Comparison of ENCODE assay signal across 1 cellular context in the genomic region with DNA sequence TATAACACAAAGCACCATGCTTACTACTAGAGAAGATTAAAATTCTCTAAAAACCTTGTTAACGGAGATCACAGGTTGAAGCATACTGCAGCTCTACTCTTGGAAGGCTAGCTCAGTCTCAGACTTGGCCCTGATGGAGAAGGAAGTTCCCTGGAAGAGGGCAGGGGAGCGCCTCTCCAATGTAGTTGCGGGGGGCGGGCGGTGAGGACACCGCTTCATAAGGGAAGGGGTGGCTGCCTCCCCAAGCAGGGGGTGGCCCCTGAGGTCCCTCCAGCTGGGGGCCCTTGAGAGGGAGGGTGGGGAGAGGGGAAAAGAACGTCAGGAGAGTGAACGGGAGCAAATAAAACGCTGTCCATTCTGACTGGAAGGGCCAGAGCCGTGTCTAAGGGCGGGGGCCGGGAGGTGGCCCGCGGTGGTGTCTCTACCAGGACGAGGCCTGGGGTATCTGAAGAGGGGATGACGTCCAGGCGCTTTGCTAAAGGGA.
TF ChIP-seq lines count a peak whose summit lies in the region.

No MANE protein-coding gene starts in this region.

TF ChIP-seq in HEK293, 187 proteins besides CTCF, POLR2A, EP300 and RAD21 (continued from another document and continues in another):
- TF ChIP-seq, protein P1, sequence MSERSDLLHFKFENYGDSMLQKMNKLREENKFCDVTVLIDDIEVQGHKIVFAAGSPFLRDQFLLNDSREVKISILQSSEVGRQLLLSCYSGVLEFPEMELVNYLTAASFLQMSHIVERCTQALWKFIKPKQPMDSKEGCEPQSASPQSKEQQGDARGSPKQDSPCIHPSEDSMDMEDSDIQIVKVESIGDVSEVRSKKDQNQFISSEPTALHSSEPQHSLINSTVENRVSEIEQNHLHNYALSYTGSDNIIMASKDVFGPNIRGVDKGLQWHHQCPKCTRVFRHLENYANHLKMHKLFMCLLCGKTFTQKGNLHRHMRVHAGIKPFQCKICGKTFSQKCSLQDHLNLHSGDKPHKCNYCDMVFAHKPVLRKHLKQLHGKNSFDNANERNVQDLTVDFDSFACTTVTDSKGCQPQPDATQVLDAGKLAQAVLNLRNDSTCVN (tag by site-specific recombination; optimal IDR thresholded peaks at IDR 0.05): no peak
- no peak for TF ChIP-seq ZNF394 (tag by site-specific recombination; IDR thresholded peaks at IDR 0.05; ENCODE audit: borderline replicate concordance)
- no peak for TF ChIP-seq ZNF112 (tag by site-specific recombination; IDR thresholded peaks at IDR 0.05)
- TF ChIP-seq ZNF521 (tag by site-specific recombination; IDR thresholded peaks at IDR 0.05): no peak
- TF ChIP-seq ZNF157 (tag by site-specific recombination; IDR thresholded peaks at IDR 0.05): no peak
- no peak for TF ChIP-seq ZNF311 (tag by site-specific recombination; IDR thresholded peaks at IDR 0.05; ENCODE audit: borderline replicate concordance)
- TF ChIP-seq, protein P2, sequence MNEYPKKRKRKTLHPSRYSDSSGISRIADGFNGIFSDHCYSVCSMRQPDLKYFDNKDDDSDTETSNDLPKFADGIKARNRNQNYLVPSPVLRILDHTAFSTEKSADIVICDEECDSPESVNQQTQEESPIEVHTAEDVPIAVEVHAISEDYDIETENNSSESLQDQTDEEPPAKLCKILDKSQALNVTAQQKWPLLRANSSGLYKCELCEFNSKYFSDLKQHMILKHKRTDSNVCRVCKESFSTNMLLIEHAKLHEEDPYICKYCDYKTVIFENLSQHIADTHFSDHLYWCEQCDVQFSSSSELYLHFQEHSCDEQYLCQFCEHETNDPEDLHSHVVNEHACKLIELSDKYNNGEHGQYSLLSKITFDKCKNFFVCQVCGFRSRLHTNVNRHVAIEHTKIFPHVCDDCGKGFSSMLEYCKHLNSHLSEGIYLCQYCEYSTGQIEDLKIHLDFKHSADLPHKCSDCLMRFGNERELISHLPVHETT (tag by site-specific recombination; IDR thresholded peaks at IDR 0.05): no peak
- no peak for TF ChIP-seq ZNF404 (tag by site-specific recombination; IDR thresholded peaks at IDR 0.05)
- TF ChIP-seq ZNF560 (tag by site-specific recombination; IDR thresholded peaks at IDR 0.05; ENCODE audit: borderline replicate concordance): no peak
- TF ChIP-seq ZNF10 (tag by site-specific recombination; IDR thresholded peaks at IDR 0.05): no peak
- no peak for TF ChIP-seq ZFP41 (tag by site-specific recombination; IDR thresholded peaks at IDR 0.05; ENCODE audit: borderline replicate concordance)
- no peak for TF ChIP-seq ZBTB8A (tag by site-specific recombination; IDR thresholded peaks at IDR 0.05)
- TF ChIP-seq, protein P3, sequence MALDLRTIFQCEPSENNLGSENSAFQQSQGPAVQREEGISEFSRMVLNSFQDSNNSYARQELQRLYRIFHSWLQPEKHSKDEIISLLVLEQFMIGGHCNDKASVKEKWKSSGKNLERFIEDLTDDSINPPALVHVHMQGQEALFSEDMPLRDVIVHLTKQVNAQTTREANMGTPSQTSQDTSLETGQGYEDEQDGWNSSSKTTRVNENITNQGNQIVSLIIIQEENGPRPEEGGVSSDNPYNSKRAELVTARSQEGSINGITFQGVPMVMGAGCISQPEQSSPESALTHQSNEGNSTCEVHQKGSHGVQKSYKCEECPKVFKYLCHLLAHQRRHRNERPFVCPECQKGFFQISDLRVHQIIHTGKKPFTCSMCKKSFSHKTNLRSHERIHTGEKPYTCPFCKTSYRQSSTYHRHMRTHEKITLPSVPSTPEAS (tag by site-specific recombination; IDR thresholded peaks at IDR 0.05): no peak
- TF ChIP-seq KLF10 (tag by site-specific recombination; IDR thresholded peaks at IDR 0.05): no peak
- 0 out of 2 replicates have a peak, but pooled peaks have one; percentile 1 for TF ChIP-seq WT1 (tag by site-specific recombination; IDR thresholded peaks at IDR 0.05)
- TF ChIP-seq ZNF701 (tag by site-specific recombination; IDR thresholded peaks at IDR 0.05): no peak
- no peak for TF ChIP-seq MZF1 (tag by site-specific recombination; IDR thresholded peaks at IDR 0.05; ENCODE audit: borderline replicate concordance)
- TF ChIP-seq, protein P4, sequence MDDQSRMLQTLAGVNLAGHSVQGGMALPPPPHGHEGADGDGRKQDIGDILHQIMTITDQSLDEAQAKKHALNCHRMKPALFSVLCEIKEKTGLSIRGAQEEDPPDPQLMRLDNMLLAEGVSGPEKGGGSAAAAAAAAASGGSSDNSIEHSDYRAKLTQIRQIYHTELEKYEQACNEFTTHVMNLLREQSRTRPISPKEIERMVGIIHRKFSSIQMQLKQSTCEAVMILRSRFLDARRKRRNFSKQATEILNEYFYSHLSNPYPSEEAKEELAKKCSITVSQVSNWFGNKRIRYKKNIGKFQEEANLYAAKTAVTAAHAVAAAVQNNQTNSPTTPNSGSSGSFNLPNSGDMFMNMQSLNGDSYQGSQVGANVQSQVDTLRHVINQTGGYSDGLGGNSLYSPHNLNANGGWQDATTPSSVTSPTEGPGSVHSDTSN (CRISPR knock-in tag; IDR thresholded peaks at IDR 0.05): no peak
- TF ChIP-seq PRDM1 (tag by site-specific recombination; IDR thresholded peaks at IDR 0.05): no peak
- no peak for TF ChIP-seq ZBTB7A (tag by site-specific recombination; IDR thresholded peaks at IDR 0.05; ENCODE audit: low read depth)
- TF ChIP-seq, protein P5, sequence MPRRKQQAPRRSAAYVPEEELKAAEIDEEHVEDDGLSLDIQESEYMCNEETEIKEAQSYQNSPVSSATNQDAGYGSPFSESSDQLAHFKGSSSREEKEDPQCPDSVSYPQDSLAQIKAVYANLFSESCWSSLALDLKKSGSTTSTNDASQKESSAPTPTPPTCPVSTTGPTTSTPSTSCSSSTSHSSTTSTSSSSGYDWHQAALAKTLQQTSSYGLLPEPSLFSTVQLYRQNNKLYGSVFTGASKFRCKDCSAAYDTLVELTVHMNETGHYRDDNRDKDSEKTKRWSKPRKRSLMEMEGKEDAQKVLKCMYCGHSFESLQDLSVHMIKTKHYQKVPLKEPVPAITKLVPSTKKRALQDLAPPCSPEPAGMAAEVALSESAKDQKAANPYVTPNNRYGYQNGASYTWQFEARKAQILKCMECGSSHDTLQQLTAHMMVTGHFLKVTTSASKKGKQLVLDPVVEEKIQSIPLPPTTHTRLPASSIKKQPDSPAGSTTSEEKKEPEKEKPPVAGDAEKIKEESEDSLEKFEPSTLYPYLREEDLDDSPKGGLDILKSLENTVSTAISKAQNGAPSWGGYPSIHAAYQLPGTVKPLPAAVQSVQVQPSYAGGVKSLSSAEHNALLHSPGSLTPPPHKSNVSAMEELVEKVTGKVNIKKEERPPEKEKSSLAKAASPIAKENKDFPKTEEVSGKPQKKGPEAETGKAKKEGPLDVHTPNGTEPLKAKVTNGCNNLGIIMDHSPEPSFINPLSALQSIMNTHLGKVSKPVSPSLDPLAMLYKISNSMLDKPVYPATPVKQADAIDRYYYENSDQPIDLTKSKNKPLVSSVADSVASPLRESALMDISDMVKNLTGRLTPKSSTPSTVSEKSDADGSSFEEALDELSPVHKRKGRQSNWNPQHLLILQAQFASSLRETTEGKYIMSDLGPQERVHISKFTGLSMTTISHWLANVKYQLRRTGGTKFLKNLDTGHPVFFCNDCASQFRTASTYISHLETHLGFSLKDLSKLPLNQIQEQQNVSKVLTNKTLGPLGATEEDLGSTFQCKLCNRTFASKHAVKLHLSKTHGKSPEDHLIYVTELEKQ (tag by site-specific recombination; IDR thresholded peaks at IDR 0.05; ENCODE audit: borderline replicate concordance): no peak
- no peak for TF ChIP-seq FEZF1 (tag by site-specific recombination; IDR thresholded peaks at IDR 0.05)
- TF ChIP-seq MYNN (tag by site-specific recombination; IDR thresholded peaks at IDR 0.05; ENCODE audit: borderline replicate concordance): no peak
- peak; percentile 63; the same call in 1 of the 2 replicates for TF ChIP-seq IKZF3 (tag by site-specific recombination; IDR thresholded peaks at IDR 0.05)
- no peak for TF ChIP-seq ZNF530 (tag by site-specific recombination; IDR thresholded peaks at IDR 0.05; ENCODE audit: low read depth)
- TF ChIP-seq ZNF423 (tag by site-specific recombination; IDR thresholded peaks at IDR 0.05): no peak
- TF ChIP-seq ZNF433 (tag by site-specific recombination; IDR thresholded peaks at IDR 0.05; ENCODE audit: low read depth): no peak
- TF ChIP-seq HOXD13 (CRISPR knock-in tag; IDR thresholded peaks at IDR 0.05; ENCODE audit: borderline replicate concordance): no peak
- peak; percentile 87 for TF ChIP-seq GLIS2 (tag by site-specific recombination; IDR thresholded peaks at IDR 0.05)
- no peak for TF ChIP-seq OSR2 (tag by site-specific recombination; IDR thresholded peaks at IDR 0.05)
- TF ChIP-seq ZNF658 (tag by site-specific recombination; IDR thresholded peaks at IDR 0.05): no peak
- no peak for TF ChIP-seq ZNF571 (tag by site-specific recombination; IDR thresholded peaks at IDR 0.05)
- no peak for TF ChIP-seq ZNF660 (tag by site-specific recombination; IDR thresholded peaks at IDR 0.05)
- TF ChIP-seq ZNF555 (tag by site-specific recombination; conservative IDR thresholded peaks at IDR 0.05): no peak
- no peak for TF ChIP-seq ZNF610 (tag by site-specific recombination; IDR thresholded peaks at IDR 0.05; ENCODE audit: borderline replicate concordance)
- no peak for TF ChIP-seq ZFP69B (tag by site-specific recombination; IDR thresholded peaks at IDR 0.05)
- no peak for TF ChIP-seq SALL2 (tag by site-specific recombination; IDR thresholded peaks at IDR 0.05; ENCODE audit: borderline replicate concordance)
- no peak for TF ChIP-seq MEIS1 (CRISPR knock-in tag; IDR thresholded peaks at IDR 0.05; ENCODE audit: borderline replicate concordance)
- no peak for TF ChIP-seq TRIM28 (IDR thresholded peaks at IDR 0.05; ENCODE audit: borderline replicate concordance, low read length)
- no peak for TF ChIP-seq ZNF2 (tag by site-specific recombination; IDR thresholded peaks at IDR 0.05)
- TF ChIP-seq ZNF548 (tag by site-specific recombination; IDR thresholded peaks at IDR 0.05): no peak
- TF ChIP-seq ZBTB20 (tag by site-specific recombination; IDR thresholded peaks at IDR 0.05): peak; percentile 56
- TF ChIP-seq, protein P6, sequence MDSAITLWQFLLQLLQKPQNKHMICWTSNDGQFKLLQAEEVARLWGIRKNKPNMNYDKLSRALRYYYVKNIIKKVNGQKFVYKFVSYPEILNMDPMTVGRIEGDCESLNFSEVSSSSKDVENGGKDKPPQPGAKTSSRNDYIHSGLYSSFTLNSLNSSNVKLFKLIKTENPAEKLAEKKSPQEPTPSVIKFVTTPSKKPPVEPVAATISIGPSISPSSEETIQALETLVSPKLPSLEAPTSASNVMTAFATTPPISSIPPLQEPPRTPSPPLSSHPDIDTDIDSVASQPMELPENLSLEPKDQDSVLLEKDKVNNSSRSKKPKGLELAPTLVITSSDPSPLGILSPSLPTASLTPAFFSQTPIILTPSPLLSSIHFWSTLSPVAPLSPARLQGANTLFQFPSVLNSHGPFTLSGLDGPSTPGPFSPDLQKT (IDR thresholded peaks at IDR 0.05; ENCODE audit: borderline replicate concordance, low read depth, low read length): no peak
- TF ChIP-seq GLIS1 (tag by site-specific recombination; IDR thresholded peaks at IDR 0.05): peak; percentile 88
- TF ChIP-seq SP2 (tag by site-specific recombination; IDR thresholded peaks at IDR 0.05): peak; percentile 31; the same call in 1 of the 2 replicates
- TF ChIP-seq ZNF837 (tag by site-specific recombination; IDR thresholded peaks at IDR 0.05): no peak
- TF ChIP-seq, protein P7, sequence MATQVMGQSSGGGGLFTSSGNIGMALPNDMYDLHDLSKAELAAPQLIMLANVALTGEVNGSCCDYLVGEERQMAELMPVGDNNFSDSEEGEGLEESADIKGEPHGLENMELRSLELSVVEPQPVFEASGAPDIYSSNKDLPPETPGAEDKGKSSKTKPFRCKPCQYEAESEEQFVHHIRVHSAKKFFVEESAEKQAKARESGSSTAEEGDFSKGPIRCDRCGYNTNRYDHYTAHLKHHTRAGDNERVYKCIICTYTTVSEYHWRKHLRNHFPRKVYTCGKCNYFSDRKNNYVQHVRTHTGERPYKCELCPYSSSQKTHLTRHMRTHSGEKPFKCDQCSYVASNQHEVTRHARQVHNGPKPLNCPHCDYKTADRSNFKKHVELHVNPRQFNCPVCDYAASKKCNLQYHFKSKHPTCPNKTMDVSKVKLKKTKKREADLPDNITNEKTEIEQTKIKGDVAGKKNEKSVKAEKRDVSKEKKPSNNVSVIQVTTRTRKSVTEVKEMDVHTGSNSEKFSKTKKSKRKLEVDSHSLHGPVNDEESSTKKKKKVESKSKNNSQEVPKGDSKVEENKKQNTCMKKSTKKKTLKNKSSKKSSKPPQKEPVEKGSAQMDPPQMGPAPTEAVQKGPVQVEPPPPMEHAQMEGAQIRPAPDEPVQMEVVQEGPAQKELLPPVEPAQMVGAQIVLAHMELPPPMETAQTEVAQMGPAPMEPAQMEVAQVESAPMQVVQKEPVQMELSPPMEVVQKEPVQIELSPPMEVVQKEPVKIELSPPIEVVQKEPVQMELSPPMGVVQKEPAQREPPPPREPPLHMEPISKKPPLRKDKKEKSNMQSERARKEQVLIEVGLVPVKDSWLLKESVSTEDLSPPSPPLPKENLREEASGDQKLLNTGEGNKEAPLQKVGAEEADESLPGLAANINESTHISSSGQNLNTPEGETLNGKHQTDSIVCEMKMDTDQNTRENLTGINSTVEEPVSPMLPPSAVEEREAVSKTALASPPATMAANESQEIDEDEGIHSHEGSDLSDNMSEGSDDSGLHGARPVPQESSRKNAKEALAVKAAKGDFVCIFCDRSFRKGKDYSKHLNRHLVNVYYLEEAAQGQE (tag by site-specific recombination; IDR thresholded peaks at IDR 0.05): 0 out of 2 replicates have a peak, but pooled peaks have one; percentile 28
- TF ChIP-seq ZNF549 (tag by site-specific recombination; IDR thresholded peaks at IDR 0.05): no peak
- no peak for TF ChIP-seq ZNF600 (tag by site-specific recombination; IDR thresholded peaks at IDR 0.05)
- TF ChIP-seq, protein P8, sequence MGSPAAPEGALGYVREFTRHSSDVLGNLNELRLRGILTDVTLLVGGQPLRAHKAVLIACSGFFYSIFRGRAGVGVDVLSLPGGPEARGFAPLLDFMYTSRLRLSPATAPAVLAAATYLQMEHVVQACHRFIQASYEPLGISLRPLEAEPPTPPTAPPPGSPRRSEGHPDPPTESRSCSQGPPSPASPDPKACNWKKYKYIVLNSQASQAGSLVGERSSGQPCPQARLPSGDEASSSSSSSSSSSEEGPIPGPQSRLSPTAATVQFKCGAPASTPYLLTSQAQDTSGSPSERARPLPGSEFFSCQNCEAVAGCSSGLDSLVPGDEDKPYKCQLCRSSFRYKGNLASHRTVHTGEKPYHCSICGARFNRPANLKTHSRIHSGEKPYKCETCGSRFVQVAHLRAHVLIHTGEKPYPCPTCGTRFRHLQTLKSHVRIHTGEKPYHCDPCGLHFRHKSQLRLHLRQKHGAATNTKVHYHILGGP (tag by site-specific recombination; IDR thresholded peaks at IDR 0.05): no peak
- TF ChIP-seq ZNF248 (tag by site-specific recombination; IDR thresholded peaks at IDR 0.05): no peak
